In genomic region chr1:50742523-50742922, GRCh38 we compare ENCODE assay signal across 33 cellular contexts.
A peak's percentile ranks its signal among the peaks of the same experiment; 100 is the strongest.
DNase-seq lines count a peak whose midpoint lies in the region; ATAC-seq, FAIRE-seq and TF ChIP-seq lines count a peak whose summit lies in the region.
"Had no signal": no experiment of that assay in that cellular context is flagged by ENCODE, and none has a peak within 500 bp of the region (broad histone marks: within the 10 kb centered on the region; RNA-seq: fewer than 3 reads in every experiment).

No MANE protein-coding gene starts in this region.

- no peak overlapping the region for H3K9ac ChIP-seq in K562 (ENCODE audit: insufficient read depth in 1 of 2, low read depth in 2 of 2, low read length in 2 of 2)

- DNase-seq in A549 (ENCODE audit: low read depth in 1 of 2, low spot score in 1 of 2) (no peak), HT1080 (ENCODE audit: low read depth) (peak; percentile 11), K562 (ENCODE audit: extremely low read depth in 1 of 4, low spot score in 3 of 4) (no peak), foreskin keratinocyte (peak; percentile 47 to 77), head of caudate nucleus (no peak)
- DNase-seq in NK-92 treated with Interleukin-12 subunit alpha and Interleukin-12 subunit beta, amount 100 ng/mL, for 24 hours (lab: John Stamatoyannopoulos, UW) = no peak
- DNase-seq: activated CD4-positive, alpha-beta T cell treated with anti-CD3 and anti-CD28 coated beads for 48 hours; activated effector memory CD4-positive, alpha-beta T cell treated with Interleukin-2 at 50 U/mL for 16 hours; AML-193; CD4-positive, alpha-beta T cell; effector CD8-positive, alpha-beta T cell; gastrocnemius medialis; GOT3; HFFc6; hippocampal formation; left lung; mesenchymal stem cell; NCI-H1092 treated with DMSO at 0.1 percent for 48 hours; NCI-H1694 treated with DMSO at 0.1 percent for 48 hours; NCI-H446; NCI-H82; stimulated activated naive CD4-positive, alpha-beta T cell; T1000; WERI-Rb-1 had no signal

- no peaks in the 10 kb centered on the region for H4K20me1 ChIP-seq in K562 (replicated peaks; ENCODE audit: control insufficient read depth, insufficient read depth, low read length)

- H3K4me1 ChIP-seq in A549 = no peaks in the 10 kb centered on the region
- H3K4me1 ChIP-seq in K562 (replicated peaks in 1 of 2; ENCODE audit: control insufficient read depth in 2 of 2, insufficient read depth in 2 of 2, low read length in 2 of 2) = no peaks in the 10 kb centered on the region
- peaks cover 4% of the 10 kb centered on the region for H3K4me1 ChIP-seq in foreskin keratinocyte
- H3K4me1 ChIP-seq: esophagus muscularis mucosa, gastrocnemius medialis, left lung, suprapubic skin had no signal

- H3K27me3 ChIP-seq in K562 (ENCODE audit: control insufficient read depth in 2 of 2, insufficient read depth in 2 of 2, low read length in 2 of 2) (no peaks in the 10 kb centered on the region), foreskin keratinocyte (no peaks in the 10 kb centered on the region)
- H3K27me3 ChIP-seq: esophagus muscularis mucosa, gastrocnemius medialis, left lung, suprapubic skin had no signal

- in situ Hi-C loops in K562 (cut with MboI) = no loop called here

- H3K27ac ChIP-seq in A549 (no peak overlapping the region), K562 (ENCODE audit: extremely low read depth, low read depth, low read length) (no peak overlapping the region), foreskin keratinocyte (no peak overlapping the region)
- H3K27ac ChIP-seq: coronary artery, esophagus muscularis mucosa, gastrocnemius medialis, left lung, RWPE1, skin epidermis, suprapubic skin, WERI-Rb-1 had no signal

- no peak for FAIRE-seq in A549 (lab: Jason Lieb, UNC)
- FAIRE-seq in K562 (lab: Jason Lieb, UNC) = no peak
- FAIRE-seq: GM18507 had no signal

- CTCF ChIA-PET in A549 (lab: Yijun Ruan, JAX) = interaction anchor here (0.7 kb wide), 2 partner anchors 10 to 11 kb away, joined by 3 read pairs; no protein-coding TSS in a partner anchor
- CTCF ChIA-PET in K562 (lab: Yijun Ruan, JAX; ENCODE audit: low intra/inter-chr PET ratio) = interaction anchor here (0.6 kb wide), 1 partner anchor 82 kb away, joined by 3 read pairs; no protein-coding TSS in a partner anchor

- H3K4me3 ChIP-seq in A549 (no peak overlapping the region), K562 (no peak overlapping the region)
- H3K4me3 ChIP-seq: coronary artery, esophagus muscularis mucosa, gastrocnemius medialis, left lung, skin epidermis, suprapubic skin had no signal

- TF ChIP-seq CTCF in A549 (IDR thresholded peaks at IDR 0.05) (no peak), K562 (IDR thresholded peaks at IDR 0.05 in 2 of 3, conservative IDR thresholded peaks at IDR 0.05 in 1 of 3; ENCODE audit: insufficient read depth in 2 of 3, low read depth in 1 of 3, low read length in 3 of 3) (no peak), foreskin keratinocyte (conservative IDR thresholded peaks at IDR 0.05) (no peak)

- TF ChIP-seq EP300 in A549 (IDR thresholded peaks at IDR 0.05) (no peak), K562 (IDR thresholded peaks at IDR 0.05; ENCODE audit: low read length) (no peak)

- no peaks in the 10 kb centered on the region; the same call in 2 of the 3 replicates for H3K79me2 ChIP-seq in K562 (ENCODE audit: control insufficient read depth, insufficient read depth, low read length)

- no TSS peak for BruUV-seq in K562 (replicated peaks; lab: Mats Ljungman, UMichigan)

- H3K4me2 ChIP-seq in A549 (no peak overlapping the region), K562 (ENCODE audit: insufficient read depth, low read length) (no peak overlapping the region)

- TF ChIP-seq RAD21 in A549 (conservative IDR thresholded peaks at IDR 0.05 in 1 of 2, IDR thresholded peaks at IDR 0.05 in 1 of 2) (no peak), K562 (CRISPR knock-in tag; conservative IDR thresholded peaks at IDR 0.05 in 1 of 2, IDR thresholded peaks at IDR 0.05 in 1 of 2) (no peak)

- intact Hi-C loops in K562 (cut with micrococcal nuclease) = no loop called here
- intact Hi-C loops in head of caudate nucleus (cut with DNase I) = no loop called here

- no peak overlapping the region for H2AFZ ChIP-seq in K562 (ENCODE audit: low read depth, low read length)

- ATAC-seq in A549 (no peak), K562 (no peak), foreskin keratinocyte (peak; percentile 69), HG03039 (IDR thresholded peaks at IDR 0.05; ENCODE audit: unreplicated experiment) (no peak), HG03571 (IDR thresholded peaks at IDR 0.05; ENCODE audit: unreplicated experiment) (no peak)
- ATAC-seq: activated naive CD4-positive, alpha-beta T cell treated with anti-CD3 and anti-CD28 coated beads, Interleukin-2, amount 50 U/mL, for 72 hours; gastrocnemius medialis; left lung had no signal

- no peaks in the 10 kb centered on the region for H3K9me1 ChIP-seq in K562 (ENCODE audit: control insufficient read depth, insufficient read depth, low read length)

- 85% methylated on average over 3 of the region's 3 CpGs for WGBS in A549 (ENCODE audit: missing lambda C conversion rate)
- 95% methylated on average over 3 of the region's 3 CpGs for WGBS in K562 (ENCODE audit: insufficient coverage, low coverage, missing lambda C conversion rate)

- TF ChIP-seq POLR2A in A549 (IDR thresholded peaks at IDR 0.05; ENCODE audit: low read length) (no peak), K562 (conservative IDR thresholded peaks at IDR 0.05) (no peak)

- POLR2A ChIA-PET in A549 (lab: Yijun Ruan, JAX) = no interaction called here
- POLR2A ChIA-PET in K562 (lab: Yijun Ruan, JAX) = interaction anchor here (0.7 to 1.4 kb wide), 3 partner anchors 9 to 494 kb away, joined by 3 read pairs; partner anchors contain the start of gene RNF11

- H3K9me3 ChIP-seq in A549 = no peaks in the 10 kb centered on the region
- H3K9me3 ChIP-seq in K562 (replicated peaks; ENCODE audit: control insufficient read depth, insufficient read depth, low read depth, low read length) = no peaks in the 10 kb centered on the region
- H3K9me3 ChIP-seq: esophagus muscularis mucosa, gastrocnemius medialis, left lung, suprapubic skin had no signal

- peaks cover 75% of the 10 kb centered on the region for H3K36me3 ChIP-seq in K562 (ENCODE audit: control insufficient read depth, insufficient read depth, low read length)
- H3K36me3 ChIP-seq: gastrocnemius medialis had no signal

TF ChIP-seq in A549, 52 proteins besides CTCF, POLR2A, EP300 and RAD21:
- TF ChIP-seq BCL3 (IDR thresholded peaks at IDR 0.05) = no peak
- TF ChIP-seq MAFK (IDR thresholded peaks at IDR 0.05; ENCODE audit: partially characterized antibody) = peak; percentile 68
- TF ChIP-seq BHLHE40 (IDR thresholded peaks at IDR 0.05; ENCODE audit: low read depth, low read length) = no peak
- no peak for TF ChIP-seq CHD4 (IDR thresholded peaks at IDR 0.05; ENCODE audit: borderline replicate concordance)
- TF ChIP-seq HES2 (IDR thresholded peaks at IDR 0.05) = no peak
TF ChIP-seq in A549: peak in this region for 1.

TF ChIP-seq in K562, 482 proteins besides CTCF, POLR2A, EP300 and RAD21:
- TF ChIP-seq MAFF (IDR thresholded peaks at IDR 0.05; ENCODE audit: low read length) (peak; percentile 59), ZNF316 (IDR thresholded peaks at IDR 0.05) (peak; percentile 73), ZKSCAN3 (CRISPR knock-in tag; IDR thresholded peaks at IDR 0.05) (no peak), C11orf30 (IDR thresholded peaks at IDR 0.05; ENCODE audit: low read depth) (peak; percentile 51; the same call in 1 of the 2 replicates)

Comparison
In these comparisons a context has a peak if more than half of its experiments do, and no peak if none do; other contexts are left out.
1. DNase-seq: peak in HT1080 (single experiment) and foreskin keratinocyte (2 of 2); none in A549 (0 of 2), K562 (0 of 4), head of caudate nucleus (0 of 42) and NK-92 treated with Interleukin-12 subunit alpha and Interleukin-12 subunit beta, amount 100 ng/mL, for 24 hours (single experiment).
2. Of the 35 proteins assayed by ChIP-seq in both K562 and A549: peak only in K562: none; only in A549: MAFK; in both: none; in neither: 34.